In the genomic region with DNA sequence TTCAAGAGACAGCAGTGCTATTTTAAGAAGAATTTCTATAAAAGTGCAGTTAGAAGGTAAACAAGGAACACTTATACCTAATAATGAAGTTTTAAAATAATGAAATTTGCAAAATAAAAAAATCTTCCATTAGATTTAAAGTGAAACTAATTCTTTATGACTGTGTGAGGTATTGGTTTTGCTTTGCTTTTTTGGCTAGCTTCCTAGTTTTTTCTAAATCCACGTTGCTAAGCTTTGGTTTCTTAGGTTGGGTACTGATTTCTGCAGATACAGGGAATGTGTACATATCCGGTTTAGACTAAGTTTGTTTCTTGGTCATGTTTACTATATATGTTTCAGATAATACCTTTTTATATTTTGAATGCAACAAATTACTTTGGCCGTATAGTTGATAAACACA, we compare ENCODE assay signal across 13 cellular contexts. TPM values are rescaled to one million over a fixed set of nuclear protein-coding genes. Genes with fewer than 3 reads are reported as not detected.
"Had no signal": no experiment of that assay in that cellular context is flagged by ENCODE, and none has a peak within 500 bp of the region (broad histone marks: within the 10 kb centered on the region; RNA-seq: fewer than 3 reads in every experiment).

No MANE protein-coding gene starts in this region.

- H3K9me3 ChIP-seq: ascending aorta, breast epithelium, left lung, pancreas had no signal

- H3K36me3 ChIP-seq: ascending aorta, breast epithelium, left lung, pancreas had no signal

- H3K27me3 ChIP-seq: ascending aorta, breast epithelium, pancreas had no signal

- H3K4me1 ChIP-seq: ascending aorta, breast epithelium, left lung, pancreas had no signal

- DNase-seq: activated CD4-positive, alpha-beta T cell treated with anti-CD3 and anti-CD28 coated beads, Interleukin-2, amount 50 U/mL, for 1 hour; activated CD8-positive, alpha-beta memory T cell treated with anti-CD3 and anti-CD28 coated beads for 24 hours; activated naive CD4-positive, alpha-beta T cell; activated naive CD8-positive, alpha-beta T cell treated with anti-CD3 and anti-CD28 coated beads, Interleukin-2, amount 50 U/mL, for 24 hours; endodermal cell; left lung; naive B cell; pancreas; stimulated activated CD4-positive, alpha-beta T cell treated with anti-CD3 and anti-CD28 coated beads, Interleukin-12 subunit alpha, Interleukin-12 subunit beta, amount 100 ng/mL, for 4 hours had no signal

- H3K4me3 ChIP-seq: ascending aorta, left lung, pancreas had no signal

RNA-seq across cellular contexts. Expression of gene SLC7A9, which starts 59.8 kb away (rescaled TPM):
- total RNA-seq: ascending aorta, epithelial cell of proximal tubule, mononuclear cell had no signal
